10 cellular contexts compared by ENCODE assay signal in genomic region chr17:39027440-39028035, GRCh38.
DNase-seq lines count a peak whose midpoint lies in the region; ATAC-seq, FAIRE-seq and TF ChIP-seq lines count a peak whose summit lies in the region.
"Had no signal": no experiment of that assay in that cellular context is flagged by ENCODE, and none has a peak within 500 bp of the region (broad histone marks: within the 10 kb centered on the region; RNA-seq: fewer than 3 reads in every experiment).

No MANE protein-coding gene starts in this region.

- no peaks in the 10 kb centered on the region for H3K9me2 ChIP-seq in PC-9 (ENCODE audit: insufficient read depth)

- TF ChIP-seq RAD21 in A549 (conservative IDR thresholded peaks at IDR 0.05 in 1 of 2, IDR thresholded peaks at IDR 0.05 in 1 of 2) = no peak

- 81% methylated on average over 18 of the region's 22 CpGs for WGBS in A549 (ENCODE audit: missing lambda C conversion rate)

- H3K27me3 Mint-ChIP-seq in naive thymus-derived CD8-positive, alpha-beta T cell = peaks cover 8 to 18% (median 18%) of the 10 kb centered on the region in 5 donors

- H3K4me3 Mint-ChIP-seq in naive thymus-derived CD8-positive, alpha-beta T cell = peak overlapping the region; percentile 22 to 77 (median 62)

- TF ChIP-seq CTCF in A549 (IDR thresholded peaks at IDR 0.05) (no peak), PC-9 (conservative IDR thresholded peaks at IDR 0.05) (no peak), fibroblast of pulmonary artery (IDR thresholded peaks at IDR 0.05; ENCODE audit: low read length, missing control alignments) (no peak)

- H3K36me3 ChIP-seq in PC-9 (ENCODE audit: low read depth) = no peaks in the 10 kb centered on the region

- H3K4me1 ChIP-seq in A549 (no peaks in the 10 kb centered on the region), PC-9 (replicated peaks; ENCODE audit: insufficient read depth) (peaks cover 6% of the 10 kb centered on the region; the same call in 1 of the 2 replicates)

- intact Hi-C loops in PC-9 (cut with micrococcal nuclease; ENCODE audit: unreplicated experiment) = no loop called here

- FAIRE-seq in A549 (lab: Jason Lieb, UNC) = no peak
- FAIRE-seq: colon had no signal

- H3K27ac Mint-ChIP-seq in naive thymus-derived CD8-positive, alpha-beta T cell = no peak overlapping the region

- H3K79me2 ChIP-seq in PC-9 (ENCODE audit: low read depth) = no peaks in the 10 kb centered on the region

- peaks cover 4% of the 10 kb centered on the region; the same call in 1 of the 2 replicates for H3F3A ChIP-seq in PC-9 (ENCODE audit: insufficient read depth, low read depth)

- POLR2A ChIA-PET in A549 (lab: Yijun Ruan, JAX) = no interaction called here
- POLR2A ChIA-PET in PC-9 (lab: Charles Lee; ENCODE audit: unreplicated experiment) = no interaction called here
- POLR2A ChIA-PET in naive thymus-derived CD8-positive, alpha-beta T cell (lab: Charles Lee) = interaction anchor here (1.0 kb wide), 1 partner anchor 10 kb away, joined by 4 read pairs; no protein-coding TSS in a partner anchor

- H3K4me1 Mint-ChIP-seq in naive thymus-derived CD8-positive, alpha-beta T cell = peaks cover 5 to 13% (median 10%) of the 10 kb centered on the region in 4 donors

- no TSS peak for BruUV-seq in PC-9 (replicated peaks; lab: Mats Ljungman, UMichigan)

- H3K36me3 Mint-ChIP-seq in naive thymus-derived CD8-positive, alpha-beta T cell = no peaks in the 10 kb centered on the region

- H3K9me3 ChIP-seq in A549 (no peaks in the 10 kb centered on the region), PC-9 (ENCODE audit: insufficient read depth, low read depth) (no peaks in the 10 kb centered on the region)

- peak overlapping the region in 1 of 2 experiments; percentile 52; a peak in 3 of 6 replicates for H3K27ac ChIP-seq in A549
- H3K27ac ChIP-seq in PC-9 = no peak overlapping the region

- DNase-seq in A549 (ENCODE audit: low read depth in 1 of 2, low spot score in 1 of 2) (no peak), PC-9 (no peak), fibroblast of pulmonary artery (ENCODE audit: low read depth) (no peak), DMS153 treated with DMSO at 0.1 percent for 48 hours (lab: John Stamatoyannopoulos, UW; ENCODE audit: unreplicated experiment) (no peak), NOMO-1 treated with dmso at 0.1 percent for 144 hours (lab: John Stamatoyannopoulos, UW; ENCODE audit: unreplicated experiment) (no peak)
- DNase-seq in naive thymus-derived CD8-positive, alpha-beta T cell = no peak
- DNase-seq in activated CD8-positive, alpha-beta memory T cell treated with anti-CD3 and anti-CD28 coated beads, Interleukin-2, amount 50 U/mL, for 4 hours = no peak
- DNase-seq: C1 segment of cervical spinal cord had no signal

- no peaks in the 10 kb centered on the region for H4K20me1 ChIP-seq in PC-9 (ENCODE audit: insufficient read depth)

- ATAC-seq in A549 (0 out of 6 replicates have a peak, but pooled peaks of 1 of the 2 experiments have one; percentile 36), GM19395 (IDR thresholded peaks at IDR 0.05; ENCODE audit: unreplicated experiment) (no peak)
- ATAC-seq in naive thymus-derived CD8-positive, alpha-beta T cell = no peak

- CTCF ChIA-PET in A549 (lab: Yijun Ruan, JAX) = interaction anchor here (0.6 to 2.3 kb wide), 4 partner anchors 10 to 139 kb away, joined by 3 to 15 read pairs (median 4); partner anchors contain the start of gene ARL5C
- CTCF ChIA-PET in PC-9 (lab: Charles Lee) = no interaction called here

- H3K4me2 ChIP-seq in A549 (peak overlapping the region; percentile 75), PC-9 (peak overlapping the region; percentile 86)

- 0 out of 2 replicates have a peak overlapping the region, but pooled peaks have one; percentile 73 for H2AFZ ChIP-seq in PC-9

- TF ChIP-seq EP300 in A549 (IDR thresholded peaks at IDR 0.05) = no peak

- TF ChIP-seq POLR2A in A549 (IDR thresholded peaks at IDR 0.05; ENCODE audit: low read length) = no peak

- H3K27me3 ChIP-seq in PC-9 (ENCODE audit: insufficient read depth, low read depth) = no peaks in the 10 kb centered on the region

- H3K4me3 ChIP-seq in A549 (peak overlapping the region; percentile 42; the same call in 2 of the 3 replicates), PC-9 (peak overlapping the region; percentile 51; the same call in 1 of the 2 replicates), fibroblast of pulmonary artery (replicated peaks; ENCODE audit: low read depth, low read length) (peak overlapping the region; percentile 21)

- no peaks in the 10 kb centered on the region for H3K9me3 Mint-ChIP-seq in naive thymus-derived CD8-positive, alpha-beta T cell

TF ChIP-seq in A549, 52 proteins besides CTCF, POLR2A, EP300 and RAD21:
- TF ChIP-seq RFX5 (IDR thresholded peaks at IDR 0.05) = no peak
- TF ChIP-seq RNF2 (IDR thresholded peaks at IDR 0.05; ENCODE audit: borderline replicate concordance, low read depth) = no peak
- TF ChIP-seq PHF8 (IDR thresholded peaks at IDR 0.05; ENCODE audit: borderline replicate concordance, low read depth) = no peak
- TF ChIP-seq, protein P1, sequence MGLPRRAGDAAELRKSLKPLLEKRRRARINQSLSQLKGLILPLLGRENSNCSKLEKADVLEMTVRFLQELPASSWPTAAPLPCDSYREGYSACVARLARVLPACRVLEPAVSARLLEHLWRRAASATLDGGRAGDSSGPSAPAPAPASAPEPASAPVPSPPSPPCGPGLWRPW (IDR thresholded peaks at IDR 0.05) = no peak
- TF ChIP-seq PBX3 (IDR thresholded peaks at IDR 0.05) = no peak
- TF ChIP-seq MAZ (IDR thresholded peaks at IDR 0.05; ENCODE audit: borderline replicate concordance, low read depth, low read length) = no peak
- TF ChIP-seq HOXA7 (CRISPR knock-in tag; IDR thresholded peaks at IDR 0.05) = no peak
- no peak for TF ChIP-seq GATA3 (IDR thresholded peaks at IDR 0.05; ENCODE audit: borderline replicate concordance)
- TF ChIP-seq, protein P2, sequence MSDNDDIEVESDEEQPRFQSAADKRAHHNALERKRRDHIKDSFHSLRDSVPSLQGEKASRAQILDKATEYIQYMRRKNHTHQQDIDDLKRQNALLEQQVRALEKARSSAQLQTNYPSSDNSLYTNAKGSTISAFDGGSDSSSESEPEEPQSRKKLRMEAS (IDR thresholded peaks at IDR 0.05) = no peak
